1 cellular context compared by ENCODE assay signal in the genomic region with DNA sequence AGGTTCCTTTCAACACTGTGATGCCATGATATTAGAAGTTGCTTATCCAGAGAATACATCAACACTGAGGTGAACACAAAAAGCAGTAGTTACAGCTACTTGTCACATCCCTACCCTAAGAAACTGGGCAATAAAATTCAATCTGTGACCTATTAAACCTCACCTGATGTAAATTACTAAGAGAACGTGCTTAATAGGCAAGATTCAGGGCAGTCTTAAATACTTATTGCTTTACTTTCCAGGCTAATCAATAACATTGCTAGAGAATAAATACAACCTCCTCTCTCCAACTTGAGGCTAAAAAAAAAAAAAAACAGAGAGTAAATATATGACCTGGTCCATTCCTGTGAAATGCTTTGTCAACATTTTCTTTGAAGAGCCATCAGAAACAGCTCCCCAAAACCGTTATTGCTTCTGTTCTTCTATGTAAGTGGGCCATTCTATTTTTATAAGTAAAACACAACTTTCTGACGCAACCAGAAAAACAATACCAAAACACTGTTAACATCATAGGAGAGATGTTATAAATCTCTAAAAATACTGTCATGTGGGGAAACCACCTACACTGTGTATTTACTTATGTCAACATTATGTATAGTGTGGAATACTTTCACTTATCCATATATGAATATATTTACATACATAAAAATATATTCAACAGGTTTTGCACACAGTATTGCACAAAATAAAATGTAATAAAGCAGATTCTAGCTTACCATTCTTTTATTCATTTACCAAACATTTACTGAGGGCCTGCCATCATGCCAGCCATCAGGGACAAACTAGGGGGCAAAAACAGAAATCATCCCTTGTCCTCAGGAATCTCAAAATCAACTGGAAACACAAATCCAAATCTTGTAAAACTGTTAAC.
TF ChIP-seq lines count a peak whose summit lies in the region.

No MANE protein-coding gene starts in this region.

TF ChIP-seq in HepG2, 621 proteins besides CTCF, POLR2A, EP300 and RAD21:
- TF ChIP-seq, protein P1, sequence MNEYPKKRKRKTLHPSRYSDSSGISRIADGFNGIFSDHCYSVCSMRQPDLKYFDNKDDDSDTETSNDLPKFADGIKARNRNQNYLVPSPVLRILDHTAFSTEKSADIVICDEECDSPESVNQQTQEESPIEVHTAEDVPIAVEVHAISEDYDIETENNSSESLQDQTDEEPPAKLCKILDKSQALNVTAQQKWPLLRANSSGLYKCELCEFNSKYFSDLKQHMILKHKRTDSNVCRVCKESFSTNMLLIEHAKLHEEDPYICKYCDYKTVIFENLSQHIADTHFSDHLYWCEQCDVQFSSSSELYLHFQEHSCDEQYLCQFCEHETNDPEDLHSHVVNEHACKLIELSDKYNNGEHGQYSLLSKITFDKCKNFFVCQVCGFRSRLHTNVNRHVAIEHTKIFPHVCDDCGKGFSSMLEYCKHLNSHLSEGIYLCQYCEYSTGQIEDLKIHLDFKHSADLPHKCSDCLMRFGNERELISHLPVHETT (CRISPR knock-in tag; conservative IDR thresholded peaks at IDR 0.05): no peak
- 0 out of 2 replicates have a peak, but pooled peaks have one; percentile 25 for TF ChIP-seq ATF1 (CRISPR knock-in tag; IDR thresholded peaks at IDR 0.05)
- TF ChIP-seq, protein P2, sequence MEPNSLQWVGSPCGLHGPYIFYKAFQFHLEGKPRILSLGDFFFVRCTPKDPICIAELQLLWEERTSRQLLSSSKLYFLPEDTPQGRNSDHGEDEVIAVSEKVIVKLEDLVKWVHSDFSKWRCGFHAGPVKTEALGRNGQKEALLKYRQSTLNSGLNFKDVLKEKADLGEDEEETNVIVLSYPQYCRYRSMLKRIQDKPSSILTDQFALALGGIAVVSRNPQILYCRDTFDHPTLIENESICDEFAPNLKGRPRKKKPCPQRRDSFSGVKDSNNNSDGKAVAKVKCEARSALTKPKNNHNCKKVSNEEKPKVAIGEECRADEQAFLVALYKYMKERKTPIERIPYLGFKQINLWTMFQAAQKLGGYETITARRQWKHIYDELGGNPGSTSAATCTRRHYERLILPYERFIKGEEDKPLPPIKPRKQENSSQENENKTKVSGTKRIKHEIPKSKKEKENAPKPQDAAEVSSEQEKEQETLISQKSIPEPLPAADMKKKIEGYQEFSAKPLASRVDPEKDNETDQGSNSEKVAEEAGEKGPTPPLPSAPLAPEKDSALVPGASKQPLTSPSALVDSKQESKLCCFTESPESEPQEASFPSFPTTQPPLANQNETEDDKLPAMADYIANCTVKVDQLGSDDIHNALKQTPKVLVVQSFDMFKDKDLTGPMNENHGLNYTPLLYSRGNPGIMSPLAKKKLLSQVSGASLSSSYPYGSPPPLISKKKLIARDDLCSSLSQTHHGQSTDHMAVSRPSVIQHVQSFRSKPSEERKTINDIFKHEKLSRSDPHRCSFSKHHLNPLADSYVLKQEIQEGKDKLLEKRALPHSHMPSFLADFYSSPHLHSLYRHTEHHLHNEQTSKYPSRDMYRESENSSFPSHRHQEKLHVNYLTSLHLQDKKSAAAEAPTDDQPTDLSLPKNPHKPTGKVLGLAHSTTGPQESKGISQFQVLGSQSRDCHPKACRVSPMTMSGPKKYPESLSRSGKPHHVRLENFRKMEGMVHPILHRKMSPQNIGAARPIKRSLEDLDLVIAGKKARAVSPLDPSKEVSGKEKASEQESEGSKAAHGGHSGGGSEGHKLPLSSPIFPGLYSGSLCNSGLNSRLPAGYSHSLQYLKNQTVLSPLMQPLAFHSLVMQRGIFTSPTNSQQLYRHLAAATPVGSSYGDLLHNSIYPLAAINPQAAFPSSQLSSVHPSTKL (CRISPR knock-in tag; IDR thresholded peaks at IDR 0.05): 0 out of 2 replicates have a peak, but pooled peaks have one; percentile 27
- TF ChIP-seq ZNF746 (CRISPR knock-in tag; IDR thresholded peaks at IDR 0.05): no peak
- TF ChIP-seq ZNF274 (CRISPR knock-in tag; IDR thresholded peaks at IDR 0.05): no peak
- TF ChIP-seq PRMT3 (CRISPR knock-in tag; IDR thresholded peaks at IDR 0.05; ENCODE audit: borderline replicate concordance, low read depth): no peak
- peak; percentile 83 for TF ChIP-seq MAFF (IDR thresholded peaks at IDR 0.05; ENCODE audit: low read depth, low read length)
- TF ChIP-seq FOXA3 (CRISPR knock-in tag; IDR thresholded peaks at IDR 0.05): peak; percentile 31
- TF ChIP-seq, protein P3, sequence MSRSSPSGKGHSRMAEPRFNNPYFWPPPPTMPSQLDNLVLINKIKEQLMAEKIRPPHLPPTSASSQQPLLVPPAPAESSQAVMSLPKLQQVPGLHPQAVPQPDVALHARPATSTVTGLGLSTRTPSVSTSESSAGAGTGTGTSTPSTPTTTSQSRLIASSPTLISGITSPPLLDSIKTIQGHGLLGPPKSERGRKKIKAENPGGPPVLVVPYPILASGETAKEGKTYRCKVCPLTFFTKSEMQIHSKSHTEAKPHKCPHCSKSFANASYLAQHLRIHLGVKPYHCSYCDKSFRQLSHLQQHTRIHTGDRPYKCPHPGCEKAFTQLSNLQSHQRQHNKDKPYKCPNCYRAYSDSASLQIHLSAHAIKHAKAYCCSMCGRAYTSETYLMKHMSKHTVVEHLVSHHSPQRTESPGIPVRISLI (CRISPR knock-in tag; IDR thresholded peaks at IDR 0.05; ENCODE audit: borderline replicate concordance): peak; percentile 86
- 0 out of 2 replicates have a peak, but pooled peaks have one; percentile 14 for TF ChIP-seq RXRB (CRISPR knock-in tag; IDR thresholded peaks at IDR 0.05; ENCODE audit: borderline replicate concordance)
- 0 out of 2 replicates have a peak, but pooled peaks have one; percentile 28 for TF ChIP-seq SAP130 (CRISPR knock-in tag; IDR thresholded peaks at IDR 0.05; ENCODE audit: low read depth)
- TF ChIP-seq MAFK (conservative IDR thresholded peaks at IDR 0.05 in 1 of 2, IDR thresholded peaks at IDR 0.05 in 1 of 2; ENCODE audit: low read length in 2 of 2): peak; percentile 85 to 88
- peak; percentile 19; the same call in 1 of the 2 replicates for TF ChIP-seq ONECUT2 (CRISPR knock-in tag; IDR thresholded peaks at IDR 0.05)
- no peak for TF ChIP-seq FOXP1 (IDR thresholded peaks at IDR 0.05)
- peak; percentile 43; the same call in 1 of the 2 replicates for TF ChIP-seq FOXP1 (CRISPR knock-in tag; IDR thresholded peaks at IDR 0.05)
- TF ChIP-seq, protein P4, sequence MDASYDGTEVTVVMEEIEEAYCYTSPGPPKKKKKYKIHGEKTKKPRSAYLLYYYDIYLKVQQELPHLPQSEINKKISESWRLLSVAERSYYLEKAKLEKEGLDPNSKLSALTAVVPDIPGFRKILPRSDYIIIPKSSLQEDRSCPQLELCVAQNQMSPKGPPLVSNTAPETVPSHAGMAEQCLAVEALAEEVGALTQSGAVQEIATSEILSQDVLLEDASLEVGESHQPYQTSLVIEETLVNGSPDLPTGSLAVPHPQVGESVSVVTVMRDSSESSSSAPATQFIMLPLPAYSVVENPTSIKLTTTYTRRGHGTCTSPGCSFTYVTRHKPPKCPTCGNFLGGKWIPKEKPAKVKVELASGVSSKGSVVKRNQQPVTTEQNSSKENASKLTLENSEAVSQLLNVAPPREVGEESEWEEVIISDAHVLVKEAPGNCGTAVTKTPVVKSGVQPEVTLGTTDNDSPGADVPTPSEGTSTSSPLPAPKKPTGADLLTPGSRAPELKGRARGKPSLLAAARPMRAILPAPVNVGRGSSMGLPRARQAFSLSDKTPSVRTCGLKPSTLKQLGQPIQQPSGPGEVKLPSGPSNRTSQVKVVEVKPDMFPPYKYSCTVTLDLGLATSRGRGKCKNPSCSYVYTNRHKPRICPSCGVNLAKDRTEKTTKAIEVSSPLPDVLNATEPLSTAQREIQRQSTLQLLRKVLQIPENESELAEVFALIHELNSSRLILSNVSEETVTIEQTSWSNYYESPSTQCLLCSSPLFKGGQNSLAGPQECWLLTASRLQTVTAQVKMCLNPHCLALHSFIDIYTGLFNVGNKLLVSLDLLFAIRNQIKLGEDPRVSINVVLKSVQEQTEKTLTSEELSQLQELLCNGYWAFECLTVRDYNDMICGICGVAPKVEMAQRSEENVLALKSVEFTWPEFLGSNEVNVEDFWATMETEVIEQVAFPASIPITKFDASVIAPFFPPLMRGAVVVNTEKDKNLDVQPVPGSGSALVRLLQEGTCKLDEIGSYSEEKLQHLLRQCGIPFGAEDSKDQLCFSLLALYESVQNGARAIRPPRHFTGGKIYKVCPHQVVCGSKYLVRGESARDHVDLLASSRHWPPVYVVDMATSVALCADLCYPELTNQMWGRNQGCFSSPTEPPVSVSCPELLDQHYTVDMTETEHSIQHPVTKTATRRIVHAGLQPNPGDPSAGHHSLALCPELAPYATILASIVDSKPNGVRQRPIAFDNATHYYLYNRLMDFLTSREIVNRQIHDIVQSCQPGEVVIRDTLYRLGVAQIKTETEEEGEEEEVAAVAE (CRISPR knock-in tag; IDR thresholded peaks at IDR 0.05; ENCODE audit: borderline replicate concordance): no peak
- peak; percentile 14; the same call in 1 of the 2 replicates for TF ChIP-seq GATAD2A (CRISPR knock-in tag; IDR thresholded peaks at IDR 0.05)
- no peak for TF ChIP-seq JUN (CRISPR knock-in tag; IDR thresholded peaks at IDR 0.05)
- 0 out of 2 replicates have a peak, but pooled peaks have one; percentile 45 for TF ChIP-seq BCL6 (CRISPR knock-in tag; IDR thresholded peaks at IDR 0.05)
- no peak for TF ChIP-seq CREB1 (IDR thresholded peaks at IDR 0.05)
- TF ChIP-seq CREB1 (CRISPR knock-in tag; IDR thresholded peaks at IDR 0.05): peak; percentile 37; the same call in 1 of the 2 replicates
